Comparison of ENCODE assay signal across 9 cellular contexts in the genomic region with DNA sequence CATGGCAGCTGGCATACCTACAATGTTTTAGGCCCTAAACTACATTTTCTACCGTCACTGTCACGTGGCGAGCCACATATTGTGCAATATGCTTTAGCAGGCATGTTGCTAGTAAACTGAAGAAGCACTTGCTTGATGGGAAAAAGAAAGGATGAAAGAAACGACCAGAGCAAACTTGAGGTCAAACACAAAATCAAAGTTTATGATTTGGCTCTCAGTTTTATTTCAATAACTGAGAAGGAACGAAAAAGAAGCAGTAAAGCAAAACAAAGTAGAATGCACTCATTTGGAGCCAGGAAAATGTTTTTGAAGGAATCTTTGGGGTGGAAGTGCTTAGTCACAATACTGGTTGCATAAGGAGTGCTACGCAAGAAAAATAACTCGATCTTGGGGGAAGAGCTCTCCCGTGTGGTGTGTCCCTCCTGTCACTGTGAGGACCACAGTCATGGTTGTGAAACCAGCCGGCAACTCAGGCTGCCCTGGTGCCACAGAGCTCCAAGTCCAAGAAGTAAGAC.
DNase-seq lines count a peak whose midpoint lies in the region; ATAC-seq, FAIRE-seq and TF ChIP-seq lines count a peak whose summit lies in the region.
"Had no signal": no experiment of that assay in that cellular context is flagged by ENCODE, and none has a peak within 500 bp of the region (broad histone marks: within the 10 kb centered on the region; RNA-seq: fewer than 3 reads in every experiment).

No MANE protein-coding gene starts in this region.

- no peak for TF ChIP-seq POLR2A in lower leg skin (IDR thresholded peaks at IDR 0.05)

- H3K27ac Mint-ChIP-seq in naive thymus-derived CD8-positive, alpha-beta T cell = no peak overlapping the region
- no peak overlapping the region for H3K27ac Mint-ChIP-seq in immature natural killer cell
- H3K27ac Mint-ChIP-seq: T-helper 17 cell had no signal

- no peak overlapping the region for H3K4me3 Mint-ChIP-seq in naive thymus-derived CD8-positive, alpha-beta T cell
- H3K4me3 Mint-ChIP-seq in immature natural killer cell = no peak overlapping the region
- H3K4me3 Mint-ChIP-seq: T-helper 17 cell had no signal

- intact Hi-C loops in lower leg skin (cut with DNase I; ENCODE audit: low total_unique reads) = no loop called here

- no peaks in the 10 kb centered on the region for H3K27me3 ChIP-seq in bronchial epithelial cell (ENCODE audit: control insufficient read depth, insufficient read depth, low read length)

- H3K36me3 Mint-ChIP-seq in naive thymus-derived CD8-positive, alpha-beta T cell = no peaks in the 10 kb centered on the region
- no peaks in the 10 kb centered on the region for H3K36me3 Mint-ChIP-seq in immature natural killer cell

- 35% methylated on average over 9 of the region's 9 CpGs for WGBS in lower leg skin, 2 donors

- FAIRE-seq in bronchial epithelial cell (lab: Jason Lieb, UNC) (no peak), urothelium cell line (lab: Jason Lieb, UNC) (peak; percentile 56)

- DNase-seq in LHCN-M2 (ENCODE audit: low read depth) = peak; percentile 90
- peak; percentile 61 for DNase-seq in bronchial epithelial cell (ENCODE audit: low read depth)
- peak; percentile 86 to 95 for DNase-seq in lower leg skin (ENCODE audit: low spot score in 2 of 2)
- DNase-seq in urothelium cell line (ENCODE audit: low spot score) = peak; percentile 49
- no peak for DNase-seq in NK-92 (lab: John Stamatoyannopoulos, UW; ENCODE audit: unreplicated experiment)
- DNase-seq in naive thymus-derived CD8-positive, alpha-beta T cell = no peak
- DNase-seq in immature natural killer cell = no peak
- DNase-seq: hippocampal formation, T-helper 17 cell had no signal

- H3K36me3 ChIP-seq in bronchial epithelial cell (ENCODE audit: control insufficient read depth, insufficient read depth, low read length) = no peaks in the 10 kb centered on the region

- H3K4me3 ChIP-seq in bronchial epithelial cell (ENCODE audit: low read depth, low read length) (no peak overlapping the region), lower leg skin (ENCODE audit: low read depth, poor library complexity, severe bottlenecking) (no peak overlapping the region)

- TF ChIP-seq CTCF in bronchial epithelial cell (IDR thresholded peaks at IDR 0.05; ENCODE audit: insufficient read depth, low read length, severe bottlenecking) = peak; percentile 24
- no peak for TF ChIP-seq CTCF in lower leg skin (IDR thresholded peaks at IDR 0.05)

- no peaks in the 10 kb centered on the region for H3K4me1 Mint-ChIP-seq in naive thymus-derived CD8-positive, alpha-beta T cell
- no peaks in the 10 kb centered on the region for H3K4me1 Mint-ChIP-seq in immature natural killer cell

- ATAC-seq in naive thymus-derived CD8-positive, alpha-beta T cell = no peak
- ATAC-seq: T-helper 17 cell had no signal

- H3K27me3 Mint-ChIP-seq in naive thymus-derived CD8-positive, alpha-beta T cell = peaks cover 0 to 9% (median 3%) of the 10 kb centered on the region in 5 donors
- H3K27me3 Mint-ChIP-seq in immature natural killer cell (ENCODE audit: low read depth in 3 of 3) = no peaks in the 10 kb centered on the region
- H3K27me3 Mint-ChIP-seq: T-helper 17 cell had no signal

- peaks cover 0 to 3% (median 0%) of the 10 kb centered on the region in 9 donors for H3K9me3 Mint-ChIP-seq in naive thymus-derived CD8-positive, alpha-beta T cell
- peaks cover 0 to 13% (median 4%) of the 10 kb centered on the region in 6 donors for H3K9me3 Mint-ChIP-seq in immature natural killer cell

- POLR2A ChIA-PET in naive thymus-derived CD8-positive, alpha-beta T cell (lab: Charles Lee) = no interaction called here

Comparison
In these comparisons a context has a peak if more than half of its experiments do, and no peak if none do; other contexts are left out.
1. DNase-seq: peak in LHCN-M2 (single experiment), bronchial epithelial cell (single experiment), lower leg skin (2 of 2) and urothelium cell line (single experiment); none in NK-92 (single experiment), naive thymus-derived CD8-positive, alpha-beta T cell (0 of 10) and immature natural killer cell (0 of 3).